8 cellular contexts compared by ENCODE assay signal in the genomic region with DNA sequence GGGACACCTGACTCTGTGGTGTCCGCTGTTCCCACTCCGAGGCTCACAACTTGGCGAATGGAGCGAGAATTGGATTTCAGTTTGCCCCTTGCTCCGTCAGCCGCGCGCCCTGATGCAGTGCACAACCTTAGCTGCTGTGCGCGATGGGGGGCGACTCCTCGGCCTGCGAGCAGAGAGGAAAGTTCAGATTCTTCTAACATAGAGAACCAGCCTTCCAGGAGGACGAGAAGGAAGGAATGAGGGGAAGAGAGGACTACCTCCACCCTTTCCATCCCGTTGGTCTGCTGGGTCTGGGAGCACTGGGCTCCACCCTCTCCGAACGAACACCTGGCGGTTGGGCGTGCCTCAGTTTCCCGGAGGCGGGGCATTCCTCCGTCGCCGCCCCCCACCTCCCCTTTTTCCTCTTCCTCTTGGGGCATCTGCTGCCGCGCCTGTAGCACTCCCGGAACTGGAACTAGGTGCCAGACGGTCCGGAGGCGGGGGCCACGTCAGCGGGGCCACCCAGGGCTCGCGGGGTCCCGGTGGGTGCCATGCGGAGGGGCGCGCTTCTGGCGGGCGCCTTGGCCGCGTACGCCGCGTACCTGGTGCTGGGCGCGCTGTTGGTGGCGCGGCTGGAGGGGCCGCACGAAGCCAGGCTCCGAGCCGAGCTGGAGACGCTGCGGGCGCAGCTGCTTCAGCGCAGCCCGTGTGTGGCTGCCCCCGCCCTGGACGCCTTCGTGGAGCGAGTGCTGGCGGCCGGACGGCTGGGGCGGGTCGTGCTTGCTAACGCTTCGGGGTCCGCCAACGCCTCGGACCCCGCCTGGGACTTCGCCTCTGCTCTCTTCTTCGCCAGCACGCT. TPM values are rescaled to one million over a fixed set of nuclear protein-coding genes. Genes with fewer than 3 reads are reported as not detected.
DNase-seq lines count a peak whose midpoint lies in the region; TF ChIP-seq lines count a peak whose summit lies in the region.

A gene (plus strand): TSS at position 425 of the 838 bp plus-strand sequence. CDS start 106 bp downstream, at position 531.

- no CpG with 5 or more reads among the region's 76 CpGs for WGBS in trophoblast cell (ENCODE audit: extremely low coverage, insufficient coverage, insufficient read length)

- H3K36me3 ChIP-seq in OCI-LY1 (ENCODE audit: insufficient read depth, low read length) (no peaks in the 10 kb centered on the region), cardiac muscle cell (no peaks in the 10 kb centered on the region), trophoblast cell (ENCODE audit: control insufficient read depth in 1 of 2, insufficient read depth in 2 of 2, low read length in 2 of 2) (no peaks in the 10 kb centered on the region), uterus (no peaks in the 10 kb centered on the region)

- peak within 1 kb of the TSS; percentile 37 for H4K12ac ChIP-seq in trophoblast cell (ENCODE audit: low read depth, low read length)

- H2BK120ac ChIP-seq in trophoblast cell (ENCODE audit: insufficient read depth, low read length, poor library complexity), result peak within 1 kb of the TSS; percentile 46

- no peaks in the 10 kb centered on the region for H4K20me1 ChIP-seq in OCI-LY1 (ENCODE audit: insufficient read depth, low read length)

- H3K4me2 ChIP-seq in OCI-LY1 (ENCODE audit: low read length), result peak within 1 kb of the TSS; percentile 94
- H3K4me2 ChIP-seq in trophoblast cell (ENCODE audit: low read length), result peak within 1 kb of the TSS; percentile 82

- H3K4me1 ChIP-seq in OCI-LY1 (ENCODE audit: insufficient read depth, low read length, severe bottlenecking) (peaks cover 35% of the 10 kb centered on the region), cardiac muscle cell (ENCODE audit: low read depth) (no peaks in the 10 kb centered on the region), trophoblast cell (ENCODE audit: control insufficient read depth in 1 of 2, insufficient read depth in 2 of 2, low read length in 2 of 2) (peaks cover 10 to 24% of the 10 kb centered on the region in 2 experiments), uterus (peaks cover 0 to 14% of the 10 kb centered on the region in 2 donors)

- intact Hi-C loops in uterus (cut with DNase I; ENCODE audit: low total_unique reads), result loop anchor here (2.0 kb wide), 1 partner anchor 67 kb away; no protein-coding TSS in a partner anchor

- H3K4ac ChIP-seq in trophoblast cell (ENCODE audit: low read depth, low read length), result peak within 1 kb of the TSS; percentile 10

- H3F3A ChIP-seq in OCI-LY1 (ENCODE audit: insufficient read depth, low read length), result no peaks in the 10 kb centered on the region

- TF ChIP-seq POLR2A in uterus (IDR thresholded peaks at IDR 0.05), result peak; percentile 36 to 41

- H3K79me1 ChIP-seq in trophoblast cell (ENCODE audit: low read length), result peaks cover 14% of the 10 kb centered on the region

- H3K9ac ChIP-seq in OCI-LY1 (ENCODE audit: low read length) (peak within 1 kb of the TSS; percentile 58), trophoblast cell (ENCODE audit: low read length) (no peak within 1 kb of the TSS)

- peak within 1 kb of the TSS; percentile 46 for H4K91ac ChIP-seq in trophoblast cell (ENCODE audit: low read depth, low read length)

- H3K14ac ChIP-seq in trophoblast cell (ENCODE audit: low read length), result peak within 1 kb of the TSS; percentile 48

- H3K27me3 ChIP-seq in OCI-LY1 (ENCODE audit: insufficient read depth, low read length) (no peaks in the 10 kb centered on the region; the same call in 1 of the 2 replicates), cardiac muscle cell (peaks cover 35% of the 10 kb centered on the region), trophoblast cell (ENCODE audit: insufficient read depth, low read length) (no peaks in the 10 kb centered on the region), uterus (peaks cover 0 to 3% of the 10 kb centered on the region in 2 donors)

- H3K9me3 ChIP-seq in OCI-LY1 (ENCODE audit: low read length) (no peaks in the 10 kb centered on the region), cardiac muscle cell (ENCODE audit: low read depth) (no peaks in the 10 kb centered on the region), trophoblast cell (ENCODE audit: insufficient read depth, low read depth, low read length) (no peaks in the 10 kb centered on the region), uterus (no peaks in the 10 kb centered on the region)

- no peak within 1 kb of the TSS for H2AK5ac ChIP-seq in trophoblast cell (ENCODE audit: low read length)

- H3K18ac ChIP-seq in trophoblast cell (ENCODE audit: low read length), result peak within 1 kb of the TSS; percentile 48

- H2BK12ac ChIP-seq in trophoblast cell (ENCODE audit: low read length), result peak within 1 kb of the TSS; percentile 33

- no peak for TF ChIP-seq CTCF in OCI-LY1 (IDR thresholded peaks at IDR 0.05; ENCODE audit: low read length)
- no peak for TF ChIP-seq CTCF in cardiac muscle cell (IDR thresholded peaks at IDR 0.05; ENCODE audit: low read depth, low read length)
- TF ChIP-seq CTCF in uterus (IDR thresholded peaks at IDR 0.05), result no peak

- peak within 1 kb of the TSS; percentile 57 for H4K8ac ChIP-seq in trophoblast cell (ENCODE audit: low read depth, low read length)

- DNase-seq in EL (peak; percentile 38), cardiac muscle cell (ENCODE audit: low read depth in 1 of 2, low spot score in 1 of 2) (peak; percentile 34 to 63), trophoblast cell (peak; percentile 33 to 73), uterus (peak; percentile 40 to 59), NCI-H128 (lab: John Stamatoyannopoulos, UW; ENCODE audit: unreplicated experiment) (no peak), NCI-H526 treated with DMSO at 0.1 percent for 48 hours (lab: John Stamatoyannopoulos, UW) (no peak)
- peak in 3 of 4 experiments; percentile 7 to 23 (median 9) for DNase-seq in activated naive CD4-positive, alpha-beta T cell (lab: John Stamatoyannopoulos, UW)

- peak within 1 kb of the TSS; percentile 68 for H3K4me3 ChIP-seq in OCI-LY1 (ENCODE audit: low read depth, low read length, poor library complexity, severe bottlenecking)
- H3K4me3 ChIP-seq in cardiac muscle cell, result peak within 1 kb of the TSS; percentile 43
- H3K4me3 ChIP-seq in trophoblast cell (ENCODE audit: low read depth, low read length), result peak within 1 kb of the TSS; percentile 69
- peak within 1 kb of the TSS; percentile 49 to 54 for H3K4me3 ChIP-seq in uterus

- H3K23ac ChIP-seq in trophoblast cell (ENCODE audit: low read length), result no peak within 1 kb of the TSS

- H2BK5ac ChIP-seq in trophoblast cell (ENCODE audit: low read depth, low read length, poor library complexity), result no peak within 1 kb of the TSS

- H3K9me2 ChIP-seq in OCI-LY1 (ENCODE audit: low read depth, low read length), result no peaks in the 10 kb centered on the region

- H3K27ac ChIP-seq in OCI-LY1 (ENCODE audit: low read depth, low read length, poor library complexity, severe bottlenecking) (no peak within 1 kb of the TSS), cardiac muscle cell (no peak within 1 kb of the TSS), trophoblast cell (ENCODE audit: low read depth, low read length) (no peak within 1 kb of the TSS), uterus (peak within 1 kb of the TSS; percentile 68 to 69)

- H3K79me2 ChIP-seq in OCI-LY1 (ENCODE audit: insufficient read depth, low read length), result no peaks in the 10 kb centered on the region
- peaks cover 7% of the 10 kb centered on the region for H3K79me2 ChIP-seq in trophoblast cell (ENCODE audit: control insufficient read depth, insufficient read depth, low read length, poor library complexity)

- no peak within 1 kb of the TSS for H2AFZ ChIP-seq in OCI-LY1 (ENCODE audit: low read length)
- H2AFZ ChIP-seq in trophoblast cell (ENCODE audit: insufficient read depth, low read length, poor library complexity), result peak within 1 kb of the TSS; percentile 32

RNA-seq across cellular contexts. Expression of the gene that starts here (rescaled TPM):
- total RNA-seq in cardiac muscle cell (1.5 and 1.8 TPM in 2 replicates), uterus (10 to 100 TPM in 1 of 4 donors, 1 to 10 TPM in 2, under 1 TPM in 1; 0.59 to 60.6 (median 4.3) TPM)
- polyA plus RNA-seq in cardiac muscle cell, result 1.5 and 2.4 TPM in 2 replicates
- 8.6 and 9.0 TPM in 2 replicates for polyA plus RNA-seq in trophoblast cell (2013)

Comparison
In these comparisons a context has a peak if more than half of its experiments do, and no peak if none do; other contexts are left out.
1. DNase-seq: peak in EL (single experiment), activated naive CD4-positive, alpha-beta T cell (3 of 4), cardiac muscle cell (2 of 2), trophoblast cell (2 of 2) and uterus (2 of 2); none in NCI-H128 (single experiment) and NCI-H526 treated with DMSO at 0.1 percent for 48 hours (single experiment).
2. H3K27ac ChIP-seq: peak in uterus (2 of 2); none in OCI-LY1 (single experiment), cardiac muscle cell (single experiment) and trophoblast cell (single experiment).
3. Peak in every context shown above with its lines, with median percentiles within 50 percentile points of each other: H3K4me3 ChIP-seq.